In the genomic region with DNA sequence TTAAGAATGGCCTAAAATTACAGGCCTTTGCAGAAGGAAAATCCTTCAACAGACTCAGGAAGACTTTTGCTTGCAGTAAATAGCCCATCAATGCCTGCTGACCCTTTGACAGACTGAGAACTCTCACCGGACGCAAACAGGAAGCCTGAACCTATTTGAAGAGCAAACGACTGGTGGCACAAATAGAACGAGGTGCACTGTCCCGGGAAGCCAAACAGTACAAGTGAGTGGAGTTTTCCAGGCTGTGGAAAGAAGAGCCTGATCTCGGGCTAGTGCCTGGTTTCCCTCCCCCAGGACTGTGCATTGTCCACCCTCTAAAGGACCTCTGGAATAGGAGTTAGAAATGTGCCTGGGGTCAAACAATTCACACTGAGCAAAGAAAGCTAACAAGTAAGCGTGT, we compare ENCODE assay signal across 12 cellular contexts.
A peak's percentile ranks its signal among the peaks of the same experiment; 100 is the strongest.
DNase-seq lines count a peak whose midpoint lies in the region; ATAC-seq and TF ChIP-seq lines count a peak whose summit lies in the region.
"Had no signal": no experiment of that assay in that cellular context is flagged by ENCODE, and none has a peak within 500 bp of the region (broad histone marks: within the 10 kb centered on the region; RNA-seq: fewer than 3 reads in every experiment).

No MANE protein-coding gene starts in this region.

- H3K4me1 ChIP-seq in GM23338 (ENCODE audit: insufficient read depth) (no peaks in the 10 kb centered on the region; the same call in none of the 2 replicates), liver (ENCODE audit: control insufficient read depth in 4 of 4, insufficient read depth in 4 of 4, low read length in 3 of 4) (peaks cover 7 to 39% (median 14%) of the 10 kb centered on the region in 4 donors), gastroesophageal sphincter (no peaks in the 10 kb centered on the region)

- H3K9me3 ChIP-seq in liver (ENCODE audit: control insufficient read depth in 4 of 4, low read length in 3 of 4) = no peaks in the 10 kb centered on the region
- no peaks in the 10 kb centered on the region for H3K9me3 ChIP-seq in gastroesophageal sphincter

- H3K79me2 ChIP-seq in GM23338 (replicated peaks; ENCODE audit: insufficient read depth) = no peaks in the 10 kb centered on the region

- H3K36me3 ChIP-seq in GM23338 (ENCODE audit: insufficient read depth) = no peaks in the 10 kb centered on the region
- H3K36me3 ChIP-seq in liver (ENCODE audit: control insufficient read depth in 4 of 4, insufficient read depth in 3 of 4, low read depth in 1 of 4, low read length in 3 of 4) = no peaks in the 10 kb centered on the region
- no peaks in the 10 kb centered on the region for H3K36me3 ChIP-seq in gastroesophageal sphincter

- H3F3A ChIP-seq in GM23338 (replicated peaks; ENCODE audit: low read depth) = no peaks in the 10 kb centered on the region

- no peak for TF ChIP-seq EP300 in gastroesophageal sphincter (IDR thresholded peaks at IDR 0.05)

- DNase-seq in GM23338 (ENCODE audit: low spot score) (no peak), WTC11 (ENCODE audit: low spot score) (no peak), NCI-H1105 treated with DMSO at 0.1 percent for 48 hours (lab: John Stamatoyannopoulos, UW) (no peak)
- DNase-seq: CD4-positive, alpha-beta memory T cell; HCEC 1CT had no signal

- 20% methylated on average over 7 of the region's 7 CpGs for WGBS in liver
- 61 to 83% methylated on average over 6 of the region's 7 CpGs for WGBS in gastroesophageal sphincter (ENCODE audit: low coverage in 1 of 2), 2 donors

- no peak for TF ChIP-seq POLR2A in gastroesophageal sphincter (IDR thresholded peaks at IDR 0.05)

- H3K27me3 Mint-ChIP-seq in GM23338 (ENCODE audit: insufficient read depth, low read depth, poor library complexity) (no peaks in the 10 kb centered on the region), WTC11 (ENCODE audit: low read depth) (no peaks in the 10 kb centered on the region)
- H3K27me3 Mint-ChIP-seq: B cell had no signal

- H2AFZ ChIP-seq in GM23338 = peak overlapping the region; percentile 61; the same call in 1 of the 2 replicates

- H3K4me2 ChIP-seq in GM23338 = no peak overlapping the region

- H3K27ac ChIP-seq in C4-2B (peak overlapping the region; percentile 56), GM23338 (ENCODE audit: low read depth) (no peak overlapping the region), liver (ENCODE audit: low read depth in 1 of 2, low read length in 2 of 2) (peak overlapping the region; percentile 74 to 98), gastroesophageal sphincter (no peak overlapping the region)

- POLR2A ChIA-PET in WTC11 (lab: Charles Lee) = no interaction called here

- peak overlapping the region in 1 of 2 donors; percentile 80 for H3K9ac ChIP-seq in liver (ENCODE audit: low read depth in 1 of 2, low read length in 2 of 2)

- H3K27ac Mint-ChIP-seq in GM23338 (peak overlapping the region; percentile 34; the same call in 1 of the 2 replicates), WTC11 (0 out of 2 replicates have a peak overlapping the region, but pooled peaks have one; percentile 6)
- H3K27ac Mint-ChIP-seq: B cell; CD4-positive, alpha-beta memory T cell had no signal

- no peak; the same call in 2 of the 3 replicates for ATAC-seq in GM23338
- ATAC-seq in WTC11 = no peak
- no peak for ATAC-seq in GM18517 (IDR thresholded peaks at IDR 0.05; ENCODE audit: unreplicated experiment)
- no peak for ATAC-seq in GM19035 (IDR thresholded peaks at IDR 0.05; ENCODE audit: unreplicated experiment)
- no peak for ATAC-seq in gastroesophageal sphincter
- ATAC-seq: GM12878 had no signal

- no peaks in the 10 kb centered on the region for H4K20me1 ChIP-seq in GM23338 (replicated peaks; ENCODE audit: insufficient read depth)

- H3K4me3 Mint-ChIP-seq in GM23338 (no peak overlapping the region), WTC11 (no peak overlapping the region)
- H3K4me3 Mint-ChIP-seq: B cell; CD4-positive, alpha-beta memory T cell had no signal

- TF ChIP-seq RAD21 in liver (IDR thresholded peaks at IDR 0.05) = peak; percentile 55 to 73

- CTCF ChIA-PET in WTC11 (lab: Charles Lee) = no interaction called here

- H3K9me3 Mint-ChIP-seq in GM23338 (no peaks in the 10 kb centered on the region), WTC11 (no peaks in the 10 kb centered on the region)
- H3K9me3 Mint-ChIP-seq: CD4-positive, alpha-beta memory T cell had no signal

- peaks cover 4% of the 10 kb centered on the region; the same call in 1 of the 2 replicates for H3K9me2 ChIP-seq in GM23338 (ENCODE audit: insufficient read depth)

- H3K4me3 ChIP-seq in GM23338 (no peak overlapping the region), liver (ENCODE audit: low read depth in 1 of 3, low read length in 3 of 3) (no peak overlapping the region), gastroesophageal sphincter (no peak overlapping the region)
- H3K4me3 ChIP-seq: GM12878 had no signal

- H3K36me3 Mint-ChIP-seq in GM23338 (ENCODE audit: low read depth) = no peaks in the 10 kb centered on the region; the same call in 2 of the 3 replicates
- H3K36me3 Mint-ChIP-seq in WTC11 = no peaks in the 10 kb centered on the region
- H3K36me3 Mint-ChIP-seq: CD4-positive, alpha-beta memory T cell had no signal

- TF ChIP-seq CTCF in C4-2B (conservative IDR thresholded peaks at IDR 0.05) = no peak
- TF ChIP-seq CTCF in GM23338 (conservative IDR thresholded peaks at IDR 0.05; ENCODE audit: low read depth in 2 of 2) = no peak
- TF ChIP-seq CTCF in WTC11 (IDR thresholded peaks at IDR 0.05) = no peak
- no peak for TF ChIP-seq CTCF in liver (IDR thresholded peaks at IDR 0.05; ENCODE audit: low read depth, low read length, missing input control)
- no peak for TF ChIP-seq CTCF in gastroesophageal sphincter (IDR thresholded peaks at IDR 0.05)

- H3K27me3 ChIP-seq in GM23338 (ENCODE audit: insufficient read depth) (no peaks in the 10 kb centered on the region), liver (ENCODE audit: control insufficient read depth in 4 of 4, insufficient read depth in 4 of 4, low read length in 3 of 4) (no peaks in the 10 kb centered on the region), gastroesophageal sphincter (no peaks in the 10 kb centered on the region)

- H3K4me1 Mint-ChIP-seq in GM23338 (peaks cover 24% of the 10 kb centered on the region), WTC11 (peaks cover 33% of the 10 kb centered on the region)
- H3K4me1 Mint-ChIP-seq: B cell; CD4-positive, alpha-beta memory T cell had no signal

TF ChIP-seq in GM23338, 12 proteins besides CTCF, POLR2A, EP300 and RAD21 (continues in another document):
- TF ChIP-seq EZH2phosphoT487 (IDR thresholded peaks at IDR 0.05; ENCODE audit: unreplicated experiment) (no peak), ZNF114 (CRISPR knock-in tag; IDR thresholded peaks at IDR 0.05) (no peak), NANOG (IDR thresholded peaks at IDR 0.05; ENCODE audit: borderline replicate concordance) (no peak), CREB1 (CRISPR knock-in tag; IDR thresholded peaks at IDR 0.05; ENCODE audit: low read depth) (no peak), EZH2 (IDR thresholded peaks at IDR 0.05; ENCODE audit: low read depth, unreplicated experiment) (no peak), POLR2AphosphoS5 (IDR thresholded peaks at IDR 0.05; ENCODE audit: low read depth) (no peak)

TF ChIP-seq in WTC11, 78 proteins besides CTCF, POLR2A, EP300 and RAD21 (continues in another document):
- no peak for TF ChIP-seq ZNF138 (CRISPR knock-in tag; conservative IDR thresholded peaks at IDR 0.05)
- TF ChIP-seq, protein P1, sequence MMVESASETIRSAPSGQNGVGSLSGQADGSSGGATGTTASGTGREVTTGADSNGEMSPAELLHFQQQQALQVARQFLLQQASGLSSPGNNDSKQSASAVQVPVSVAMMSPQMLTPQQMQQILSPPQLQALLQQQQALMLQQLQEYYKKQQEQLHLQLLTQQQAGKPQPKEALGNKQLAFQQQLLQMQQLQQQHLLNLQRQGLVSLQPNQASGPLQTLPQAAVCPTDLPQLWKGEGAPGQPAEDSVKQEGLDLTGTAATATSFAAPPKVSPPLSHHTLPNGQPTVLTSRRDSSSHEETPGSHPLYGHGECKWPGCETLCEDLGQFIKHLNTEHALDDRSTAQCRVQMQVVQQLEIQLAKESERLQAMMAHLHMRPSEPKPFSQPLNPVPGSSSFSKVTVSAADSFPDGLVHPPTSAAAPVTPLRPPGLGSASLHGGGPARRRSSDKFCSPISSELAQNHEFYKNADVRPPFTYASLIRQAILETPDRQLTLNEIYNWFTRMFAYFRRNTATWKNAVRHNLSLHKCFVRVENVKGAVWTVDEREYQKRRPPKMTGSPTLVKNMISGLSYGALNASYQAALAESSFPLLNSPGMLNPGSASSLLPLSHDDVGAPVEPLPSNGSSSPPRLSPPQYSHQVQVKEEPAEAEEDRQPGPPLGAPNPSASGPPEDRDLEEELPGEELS (CRISPR knock-in tag; IDR thresholded peaks at IDR 0.05) = no peak
- TF ChIP-seq GABPB1 (CRISPR knock-in tag; IDR thresholded peaks at IDR 0.05) = no peak
- no peak for TF ChIP-seq ELF4 (CRISPR knock-in tag; IDR thresholded peaks at IDR 0.05; ENCODE audit: low read depth)

TF ChIP-seq in liver, 16 proteins besides CTCF, POLR2A, EP300 and RAD21 (continues in another document):
- TF ChIP-seq NR2F2 (IDR thresholded peaks at IDR 0.05) = no peak
- TF ChIP-seq, protein P2, sequence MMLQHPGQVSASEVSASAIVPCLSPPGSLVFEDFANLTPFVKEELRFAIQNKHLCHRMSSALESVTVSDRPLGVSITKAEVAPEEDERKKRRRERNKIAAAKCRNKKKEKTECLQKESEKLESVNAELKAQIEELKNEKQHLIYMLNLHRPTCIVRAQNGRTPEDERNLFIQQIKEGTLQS (IDR thresholded peaks at IDR 0.05) = peak; percentile 78
- peak; percentile 66 to 80 for TF ChIP-seq JUND (IDR thresholded peaks at IDR 0.05)
- no peak for TF ChIP-seq YY1 (IDR thresholded peaks at IDR 0.05)
- peak; percentile 62 to 75 for TF ChIP-seq HNF4A (conservative IDR thresholded peaks at IDR 0.05)
- TF ChIP-seq HNF4G (IDR thresholded peaks at IDR 0.05) = no peak
- TF ChIP-seq, protein P3, sequence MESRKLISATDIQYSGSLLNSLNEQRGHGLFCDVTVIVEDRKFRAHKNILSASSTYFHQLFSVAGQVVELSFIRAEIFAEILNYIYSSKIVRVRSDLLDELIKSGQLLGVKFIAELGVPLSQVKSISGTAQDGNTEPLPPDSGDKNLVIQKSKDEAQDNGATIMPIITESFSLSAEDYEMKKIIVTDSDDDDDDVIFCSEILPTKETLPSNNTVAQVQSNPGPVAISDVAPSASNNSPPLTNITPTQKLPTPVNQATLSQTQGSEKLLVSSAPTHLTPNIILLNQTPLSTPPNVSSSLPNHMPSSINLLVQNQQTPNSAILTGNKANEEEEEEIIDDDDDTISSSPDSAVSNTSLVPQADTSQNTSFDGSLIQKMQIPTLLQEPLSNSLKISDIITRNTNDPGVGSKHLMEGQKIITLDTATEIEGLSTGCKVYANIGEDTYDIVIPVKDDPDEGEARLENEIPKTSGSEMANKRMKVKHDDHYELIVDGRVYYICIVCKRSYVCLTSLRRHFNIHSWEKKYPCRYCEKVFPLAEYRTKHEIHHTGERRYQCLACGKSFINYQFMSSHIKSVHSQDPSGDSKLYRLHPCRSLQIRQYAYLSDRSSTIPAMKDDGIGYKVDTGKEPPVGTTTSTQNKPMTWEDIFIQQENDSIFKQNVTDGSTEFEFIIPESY (IDR thresholded peaks at IDR 0.05) = peak; percentile 31
- peak; percentile 67 for TF ChIP-seq TAF1 (conservative IDR thresholded peaks at IDR 0.05)

Comparison
In these comparisons a context has a peak if more than half of its experiments do, and no peak if none do; other contexts are left out.
1. H3K27ac ChIP-seq: peak in C4-2B (single experiment) and liver (2 of 2); none in GM23338 (single experiment) and gastroesophageal sphincter (0 of 4).